8 cellular contexts compared by ENCODE assay signal in genomic region chr3:60765788-60766187, GRCh38.
"Had no signal": no experiment of that assay in that cellular context is flagged by ENCODE, and none has a peak within 500 bp of the region (broad histone marks: within the 10 kb centered on the region; RNA-seq: fewer than 3 reads in every experiment).

No MANE protein-coding gene starts in this region.

- H3K36me3 ChIP-seq: HAP-1 had no signal

- H3K4me3 ChIP-seq: GM23338, HAP-1 had no signal

- ATAC-seq: GM23338, HCT116, HepG2 had no signal

- H3K27ac ChIP-seq: HL-60 had no signal

- H3K9me3 ChIP-seq: HAP-1 had no signal

- H2AFZ ChIP-seq: GM23338 had no signal

- H3K4me2 ChIP-seq: GM23338 had no signal

- FAIRE-seq: HepG2 had no signal

- DNase-seq: H7, HFFc6, KBM-7 had no signal
